8 cellular contexts compared by ENCODE assay signal in genomic region chr17:75877752-75878173, GRCh38. TPM values are rescaled to one million over a fixed set of nuclear protein-coding genes. Genes with fewer than 3 reads are reported as not detected.
DNase-seq lines count a peak whose midpoint lies in the region; ATAC-seq and TF ChIP-seq lines count a peak whose summit lies in the region.

No MANE protein-coding gene starts in this region.

- H3K27me3 Mint-ChIP-seq in Caco-2 (ENCODE audit: insufficient read depth, unreplicated experiment): no peaks in the 10 kb centered on the region
- peaks cover 14% of the 10 kb centered on the region for H3K27me3 Mint-ChIP-seq in activated CD4-positive, alpha-beta memory T cell treated with anti-CD3 and anti-CD28 coated beads, Interleukin-2, amount 10 ng/mL, durations not matched to agents 7 days and 5 days
- no peaks in the 10 kb centered on the region for H3K27me3 Mint-ChIP-seq in memory B cell

- H3K36me3 ChIP-seq in Caco-2 (ENCODE audit: control insufficient read depth, insufficient read depth, low read length): no peaks in the 10 kb centered on the region
- H3K36me3 ChIP-seq in HEK293 (ENCODE audit: control insufficient read depth in 2 of 2, insufficient read depth in 1 of 2, low read length in 2 of 2): peaks cover 0 to 4% of the 10 kb centered on the region in 2 experiments; a peak in 1 of 3 replicates
- H3K36me3 ChIP-seq in ectodermal cell (ENCODE audit: control insufficient read depth, insufficient read depth, low read length): no peaks in the 10 kb centered on the region

- POLR2A ChIA-PET in Caco-2 (lab: Charles Lee) (interaction anchor here (1.4 kb wide), 1 partner anchor 98 kb away, joined by 4 read pairs; a partner anchor contains a TSS), HEK293 (lab: Yijun Ruan, JAX) (interaction anchor here (0.6 to 5.1 kb wide), 9 partner anchors 9 to 169 kb away, joined by 3 to 34 read pairs (median 5); partner anchors contain the start of genes MRPL38, TRIM65 and WBP2)
- POLR2A ChIA-PET in activated CD4-positive, alpha-beta memory T cell treated with anti-CD3 and anti-CD28 coated beads, Interleukin-2, amount 10 ng/mL, durations not matched to agents 7 days and 5 days (lab: Charles Lee): interaction anchor here (0.6 to 12.6 kb wide), 14 partner anchors 11 to 410 kb away, joined by 3 to 221 read pairs (median 8); partner anchors contain the start of genes FBF1, MRPL38, TRIM65 and UNC13D

- H3K27me3 ChIP-seq in Caco-2 (replicated peaks; ENCODE audit: control insufficient read depth, insufficient read depth, low read length) (no peaks in the 10 kb centered on the region; the same call in 1 of the 2 replicates), ectodermal cell (ENCODE audit: control insufficient read depth, insufficient read depth, low read length, poor library complexity, severe bottlenecking) (peaks cover 49% of the 10 kb centered on the region)

- H3K4me3 ChIP-seq in Caco-2 (ENCODE audit: low read depth, low read length) (peak overlapping the region; percentile 46), HEK293 (ENCODE audit: low read depth, low read length) (peak overlapping the region; percentile 24), ectodermal cell (ENCODE audit: insufficient read depth, low read depth, low read length) (peak overlapping the region; percentile 47)

- no peaks in the 10 kb centered on the region for H3K9me3 Mint-ChIP-seq in Caco-2 (ENCODE audit: unreplicated experiment)
- H3K9me3 Mint-ChIP-seq in activated CD4-positive, alpha-beta memory T cell treated with anti-CD3 and anti-CD28 coated beads, Interleukin-2, amount 10 ng/mL, durations not matched to agents 7 days and 5 days: no peaks in the 10 kb centered on the region
- no peaks in the 10 kb centered on the region for H3K9me3 Mint-ChIP-seq in memory B cell

- DNase-seq in Caco-2 (peak; percentile 78 to 88), NCI-H345 treated with DMSO at 0.1 percent for 48 hours (lab: John Stamatoyannopoulos, UW; ENCODE audit: unreplicated experiment) (peak; percentile 46), memory B cell (ENCODE audit: low spot score in 2 of 2) (peak; percentile 72 to 74)
- peak; percentile 82 for DNase-seq in activated CD4-positive, alpha-beta memory T cell treated with anti-CD3 and anti-CD28 coated beads, Interleukin-2, amount 10 ng/mL, durations not matched to agents 7 days and 5 days
- peak; percentile 36 to 59 for DNase-seq in stimulated activated CD8-positive, alpha-beta memory T cell treated with anti-CD3 and anti-CD28 coated beads, Interleukin-2, amount 100 ng/mL, for 1 hour (ENCODE audit: low read depth in 2 of 2)

- H3K9me3 ChIP-seq in Caco-2 (no peaks in the 10 kb centered on the region), HEK293 (ENCODE audit: control insufficient read depth, insufficient read depth, low read depth, low read length) (no peaks in the 10 kb centered on the region), ectodermal cell (ENCODE audit: control insufficient read depth, low read length) (no peaks in the 10 kb centered on the region)

- 1% methylated on average over 56 of the region's 56 CpGs for WGBS in ectodermal cell, 2 experiments

- H3K4me1 Mint-ChIP-seq in Caco-2 (ENCODE audit: low read depth, unreplicated experiment): peaks cover 12% of the 10 kb centered on the region
- peaks cover 63% of the 10 kb centered on the region for H3K4me1 Mint-ChIP-seq in activated CD4-positive, alpha-beta memory T cell treated with anti-CD3 and anti-CD28 coated beads, Interleukin-2, amount 10 ng/mL, durations not matched to agents 7 days and 5 days
- H3K4me1 Mint-ChIP-seq in memory B cell: peaks cover 17% of the 10 kb centered on the region

- TF ChIP-seq CTCF in Caco-2 (IDR thresholded peaks at IDR 0.05; ENCODE audit: insufficient read depth in 1 of 2, low read depth in 1 of 2, low read length in 1 of 2, severe bottlenecking in 1 of 2, unreplicated experiment in 1 of 2) (peak; percentile 64 to 68), HEK293 (tag by site-specific recombination; IDR thresholded peaks at IDR 0.05) (no peak; the same call in none of the 2 replicates)

- intact Hi-C loops in Caco-2 (cut with micrococcal nuclease; ENCODE audit: unreplicated experiment): no loop called here

- H3K27ac ChIP-seq in HEK293 (ENCODE audit: extremely low read depth, low read depth, low read length): peak overlapping the region; percentile 61; the same call in 1 of the 2 replicates
- H3K27ac ChIP-seq in ectodermal cell (ENCODE audit: insufficient read depth, low read depth, low read length, poor library complexity, severe bottlenecking): no peak overlapping the region

- no peaks in the 10 kb centered on the region for H3K36me3 Mint-ChIP-seq in Caco-2 (ENCODE audit: insufficient read depth, unreplicated experiment)
- peaks cover 25% of the 10 kb centered on the region for H3K36me3 Mint-ChIP-seq in activated CD4-positive, alpha-beta memory T cell treated with anti-CD3 and anti-CD28 coated beads, Interleukin-2, amount 10 ng/mL, durations not matched to agents 7 days and 5 days (ENCODE audit: low read depth)
- no peaks in the 10 kb centered on the region for H3K36me3 Mint-ChIP-seq in memory B cell

- no TSS peak for BruUV-seq in Caco-2 (replicated peaks; lab: Mats Ljungman, UMichigan)

- H3K4me3 Mint-ChIP-seq in Caco-2 (ENCODE audit: unreplicated experiment) (peak overlapping the region; percentile 70), memory B cell (peak overlapping the region; percentile 94)
- H3K4me3 Mint-ChIP-seq in activated CD4-positive, alpha-beta memory T cell treated with anti-CD3 and anti-CD28 coated beads, Interleukin-2, amount 10 ng/mL, durations not matched to agents 7 days and 5 days: peak overlapping the region; percentile 89

- H3K4me1 ChIP-seq in Caco-2 (peaks cover 17% of the 10 kb centered on the region), HEK293 (ENCODE audit: control insufficient read depth, insufficient read depth, low read length) (peaks cover 2% of the 10 kb centered on the region), ectodermal cell (ENCODE audit: control insufficient read depth, insufficient read depth, low read length) (peaks cover 9% of the 10 kb centered on the region)

- CTCF ChIA-PET in Caco-2 (lab: Charles Lee) (interaction anchor here (0.5 to 3.4 kb wide), 11 partner anchors 9 to 362 kb away, joined by 3 to 34 read pairs (median 3); partner anchors contain the start of genes GALK1 and WBP2), HEK293 (lab: Yijun Ruan, JAX) (interaction anchor here (0.5 to 7.6 kb wide), 13 partner anchors 10 to 882 kb away, joined by 3 to 84 read pairs (median 5); partner anchors contain the start of genes GALK1, TRIM65 and WBP2)
- CTCF ChIA-PET in activated CD4-positive, alpha-beta memory T cell treated with anti-CD3 and anti-CD28 coated beads, Interleukin-2, amount 10 ng/mL, durations not matched to agents 7 days and 5 days (lab: Charles Lee): interaction anchor here (0.6 to 5.3 kb wide), 20 partner anchors 11 to 507 kb away, joined by 3 to 45 read pairs (median 4); partner anchors contain the start of genes SPHK1, TRIM65 and WBP2

- H3K27ac Mint-ChIP-seq in Caco-2 (ENCODE audit: unreplicated experiment): no peak overlapping the region
- H3K27ac Mint-ChIP-seq in activated CD4-positive, alpha-beta memory T cell treated with anti-CD3 and anti-CD28 coated beads, Interleukin-2, amount 10 ng/mL, durations not matched to agents 7 days and 5 days: peak overlapping the region; percentile 93
- peak overlapping the region; percentile 86 for H3K27ac Mint-ChIP-seq in memory B cell

- ATAC-seq in memory B cell (ENCODE audit: low read depth) (peak; percentile 82), GM18520 (IDR thresholded peaks at IDR 0.05; ENCODE audit: unreplicated experiment) (no peak)

TF ChIP-seq in HEK293, 187 proteins besides CTCF, POLR2A, EP300 and RAD21 (continues in another document):
- no peak for TF ChIP-seq ZFHX2 (tag by site-specific recombination; conservative IDR thresholded peaks at IDR 0.05)
- TF ChIP-seq ZNF416 (tag by site-specific recombination; IDR thresholded peaks at IDR 0.05): no peak
- no peak for TF ChIP-seq ZNF19 (tag by site-specific recombination; IDR thresholded peaks at IDR 0.05; ENCODE audit: low read depth)
- no peak for TF ChIP-seq ZNF175 (tag by site-specific recombination; IDR thresholded peaks at IDR 0.05)
- 0 out of 2 replicates have a peak, but pooled peaks have one; percentile 15 for TF ChIP-seq ZNF121 (tag by site-specific recombination; IDR thresholded peaks at IDR 0.05)
- TF ChIP-seq ZNF571 (tag by site-specific recombination; IDR thresholded peaks at IDR 0.05): no peak

RNA-seq across cellular contexts. Expression of gene TRIM47, which starts 0.6 kb away (rescaled TPM):
- 2.0 and 2.5 TPM in 2 replicates for total RNA-seq in Caco-2 (2022)
- 10 to 100 TPM; 31.9 to 33.8 TPM for total RNA-seq in activated CD4-positive, alpha-beta memory T cell treated with anti-CD3 and anti-CD28 coated beads, Interleukin-2, amount 10 ng/mL, durations not matched to agents 7 days and 5 days
- polyA plus RNA-seq in ectodermal cell (2013, experiment 1 of 4): 2.7 TPM
- 2.0 TPM for polyA plus RNA-seq in ectodermal cell (2013, experiment 2 of 4)
- polyA plus RNA-seq in ectodermal cell (2013, experiment 3 of 4): 3.0 TPM
- polyA plus RNA-seq in ectodermal cell (2013, experiment 4 of 4): 1.3 TPM

RNA-seq across cellular contexts. Expression of gene TRIM65, which starts 19.0 kb away (rescaled TPM):
- total RNA-seq in Caco-2 (2022): 23.1 and 25.2 TPM in 2 replicates
- total RNA-seq in activated CD4-positive, alpha-beta memory T cell treated with anti-CD3 and anti-CD28 coated beads, Interleukin-2, amount 10 ng/mL, durations not matched to agents 7 days and 5 days: 10 to 100 TPM; 24.9 to 26.1 TPM
- polyA plus RNA-seq in ectodermal cell (2013, experiment 1 of 4): 38.2 TPM
- polyA plus RNA-seq in ectodermal cell (2013, experiment 2 of 4): 31.7 TPM
- 26.9 TPM for polyA plus RNA-seq in ectodermal cell (2013, experiment 3 of 4)
- polyA plus RNA-seq in ectodermal cell (2013, experiment 4 of 4): 28.7 TPM

RNA-seq across cellular contexts. Expression of gene WBP2, which starts 22.6 kb away (rescaled TPM):
- total RNA-seq in Caco-2 (2022): 66.6 and 72.3 TPM in 2 replicates
- total RNA-seq in activated CD4-positive, alpha-beta memory T cell treated with anti-CD3 and anti-CD28 coated beads, Interleukin-2, amount 10 ng/mL, durations not matched to agents 7 days and 5 days: 100 to 1,000 TPM; 107 to 114 TPM
- 72.8 TPM for polyA plus RNA-seq in ectodermal cell (2013, experiment 1 of 4)
- 72.1 TPM for polyA plus RNA-seq in ectodermal cell (2013, experiment 2 of 4)
- 60.2 TPM for polyA plus RNA-seq in ectodermal cell (2013, experiment 3 of 4)
- 73.5 TPM for polyA plus RNA-seq in ectodermal cell (2013, experiment 4 of 4)

RNA-seq across cellular contexts. Expression of gene MRPL38, which starts 26.9 kb away (rescaled TPM):
- total RNA-seq in Caco-2 (2022): 157 and 163 TPM in 2 replicates
- 10 to 100 TPM; 79.9 to 85.0 TPM for total RNA-seq in activated CD4-positive, alpha-beta memory T cell treated with anti-CD3 and anti-CD28 coated beads, Interleukin-2, amount 10 ng/mL, durations not matched to agents 7 days and 5 days
- polyA plus RNA-seq in ectodermal cell (2013, experiment 1 of 4): 54.4 TPM
- polyA plus RNA-seq in ectodermal cell (2013, experiment 2 of 4): 59.5 TPM
- polyA plus RNA-seq in ectodermal cell (2013, experiment 3 of 4): 49.8 TPM
- polyA plus RNA-seq in ectodermal cell (2013, experiment 4 of 4): 58.2 TPM

RNA-seq across cellular contexts. Expression of gene UNC13D, which starts 33.6 kb away (rescaled TPM):
- total RNA-seq in Caco-2 (2022): 5.5 and 9.0 TPM in 2 replicates
- 100 to 1,000 TPM; 179 to 190 TPM for total RNA-seq in activated CD4-positive, alpha-beta memory T cell treated with anti-CD3 and anti-CD28 coated beads, Interleukin-2, amount 10 ng/mL, durations not matched to agents 7 days and 5 days
- polyA plus RNA-seq in ectodermal cell (2013, experiment 1 of 4): 2.2 TPM
- 1.9 TPM for polyA plus RNA-seq in ectodermal cell (2013, experiment 2 of 4)
- polyA plus RNA-seq in ectodermal cell (2013, experiment 3 of 4): 2.5 TPM
- polyA plus RNA-seq in ectodermal cell (2013, experiment 4 of 4): 1.4 TPM
